Comparison of ENCODE assay signal across 8 cellular contexts in genomic region chr16:728890-729744, GRCh38. TPM values are rescaled to one million over a fixed set of nuclear protein-coding genes. Genes with fewer than 3 reads are reported as not detected.
A peak's percentile ranks its signal among the peaks of the same experiment; 100 is the strongest.
DNase-seq lines count a peak whose midpoint lies in the region; ATAC-seq and TF ChIP-seq lines count a peak whose summit lies in the region.
"Had no signal": no experiment of that assay in that cellular context is flagged by ENCODE, and none has a peak within 500 bp of the region (broad histone marks: within the 10 kb centered on the region; RNA-seq: fewer than 3 reads in every experiment).

No MANE protein-coding gene starts in this region.

- no peaks in the 10 kb centered on the region for H3K9me2 ChIP-seq in PC-9 (ENCODE audit: insufficient read depth)

- POLR2A ChIA-PET in PC-9 (lab: Charles Lee; ENCODE audit: unreplicated experiment), result no interaction called here

- no peak overlapping the region for H3K27ac ChIP-seq in PC-9
- H3K27ac ChIP-seq in spleen, result peak overlapping the region in 4 of 8 donors; percentile 73 to 90 (median 82)
- H3K27ac ChIP-seq in Peyer's patch, result peak overlapping the region in 1 of 4 donors; percentile 88

- BruUV-seq in PC-9 (replicated peaks; lab: Mats Ljungman, UMichigan), result no TSS peak

- WGBS in spleen, 5 donors, result 61 to 76% (median 67%) methylated on average over 36 to 55 of the region's 55 CpGs

- H3K4me3 ChIP-seq in GM12875 (ENCODE audit: low read depth, low read length) (peak overlapping the region; percentile 59), PC-9 (no peak overlapping the region; the same call in 1 of the 2 replicates), epithelial cell of esophagus (ENCODE audit: low read length) (peak overlapping the region; percentile 72), spleen (peak overlapping the region in 4 of 8 donors; percentile 60 to 83 (median 64)), Peyer's patch (peak overlapping the region in 2 of 4 donors; percentile 65 to 66)

- no peaks in the 10 kb centered on the region for H3K27me3 ChIP-seq in PC-9 (ENCODE audit: insufficient read depth, low read depth)
- peaks cover 0 to 42% (median 18%) of the 10 kb centered on the region in 7 donors for H3K27me3 ChIP-seq in spleen (replicated peaks in 1 of 7)
- H3K27me3 ChIP-seq in Peyer's patch, result peaks cover 0 to 25% of the 10 kb centered on the region in 2 donors

- CTCF ChIA-PET in PC-9 (lab: Charles Lee), result no interaction called here

- intact Hi-C loops in PC-9 (cut with micrococcal nuclease; ENCODE audit: unreplicated experiment), result loop anchor here (1.0 kb wide), 1 partner anchor 11 kb away; the partner anchor contains the start of gene CIAO3
- intact Hi-C loops in spleen (cut with DNase I; ENCODE audit: low total_unique reads), result no loop called here

- DNase-seq in PC-9 (peak in 1 of 2 experiments; percentile 29), epithelial cell of esophagus (ENCODE audit: low read depth) (no peak), spleen (peak; percentile 81), globus pallidus (ENCODE audit: low spot score) (no peak), Peyer's patch (no peak)
- DNase-seq: KG1 had no signal

- H3K4me2 ChIP-seq in PC-9, result peak overlapping the region; percentile 99

- peaks cover 4% of the 10 kb centered on the region; the same call in 1 of the 2 replicates for H4K20me1 ChIP-seq in PC-9 (ENCODE audit: insufficient read depth)

- ATAC-seq in GM18502 (IDR thresholded peaks at IDR 0.05; ENCODE audit: poor library complexity, unreplicated experiment), result no peak

- no peaks in the 10 kb centered on the region for H3K79me2 ChIP-seq in PC-9 (ENCODE audit: low read depth)

- H2AFZ ChIP-seq in PC-9, result no peak overlapping the region

- H3F3A ChIP-seq in PC-9 (ENCODE audit: insufficient read depth, low read depth), result peaks cover 25% of the 10 kb centered on the region

- TF ChIP-seq CTCF in GM12875 (IDR thresholded peaks at IDR 0.05; ENCODE audit: borderline replicate concordance, insufficient read depth, low read depth, low read length) (no peak), PC-9 (conservative IDR thresholded peaks at IDR 0.05) (no peak), epithelial cell of esophagus (IDR thresholded peaks at IDR 0.05; ENCODE audit: insufficient read depth, low read depth, low read length, missing control alignments) (no peak), spleen (IDR thresholded peaks at IDR 0.05 in 8 of 11, conservative IDR thresholded peaks at IDR 0.05 in 3 of 11) (no peak), Peyer's patch (IDR thresholded peaks at IDR 0.05) (no peak)

- H3K36me3 ChIP-seq in PC-9 (ENCODE audit: low read depth) (no peaks in the 10 kb centered on the region), spleen (peaks cover 0 to 52% (median 25%) of the 10 kb centered on the region in 6 donors), Peyer's patch (peaks cover 0 to 24% (median 0%) of the 10 kb centered on the region in 3 donors)

- TF ChIP-seq POLR2A in spleen (IDR thresholded peaks at IDR 0.05) (no peak), Peyer's patch (IDR thresholded peaks at IDR 0.05) (no peak)

- H3K9me3 ChIP-seq in PC-9 (ENCODE audit: insufficient read depth, low read depth), result no peaks in the 10 kb centered on the region
- H3K9me3 ChIP-seq in spleen, result no peaks in the 10 kb centered on the region
- H3K9me3 ChIP-seq in Peyer's patch, result no peaks in the 10 kb centered on the region

- H3K4me1 ChIP-seq in PC-9 (replicated peaks; ENCODE audit: insufficient read depth) (no peaks in the 10 kb centered on the region), spleen (peaks cover 5 to 39% (median 34%) of the 10 kb centered on the region in 6 donors), Peyer's patch (peaks cover 0 to 31% (median 11%) of the 10 kb centered on the region in 4 donors)

RNA-seq across cellular contexts. Expression of gene HAGHL, which starts 2.2 kb away (rescaled TPM):
- total RNA-seq in PC-9 (2021) (31.0 and 57.6 TPM in 2 replicates), spleen (10 to 100 TPM in 6 of 7 donors, 1 to 10 TPM in 1; 7.7 to 25.8 (median 17.6) TPM), Peyer's patch (10 to 100 TPM in 1 of 4 donors, 1 to 10 TPM in 2, under 1 TPM in 1; 0.53 to 42.9 (median 3.4) TPM)
- 10 to 100 TPM; 25.7 to 75.8 (median 32.5) TPM for polyA plus RNA-seq in spleen

RNA-seq across cellular contexts. Expression of gene CCDC78, which starts 2.9 kb away (rescaled TPM):
- total RNA-seq in PC-9 (2021) (4.2 and 6.4 TPM in 2 replicates), spleen (10 to 100 TPM in 1 of 7 donors, 1 to 10 TPM in 6; 2.9 to 11.9 (median 6.3) TPM), Peyer's patch (10 to 100 TPM in 1 of 4 donors, 1 to 10 TPM in 3; 2.1 to 13.2 (median 6.3) TPM)
- 10 to 100 TPM; 12.0 to 23.7 (median 13.9) TPM for polyA plus RNA-seq in spleen

RNA-seq across cellular contexts. Expression of gene ANTKMT, which starts 8.2 kb away (rescaled TPM):
- total RNA-seq in PC-9 (2021), result 55.0 and 102 TPM in 2 replicates
- total RNA-seq in spleen, result 10 to 100 TPM; 28.6 to 40.9 (median 36.4) TPM
- 10 to 100 TPM; 49.9 to 77.2 (median 63.4) TPM for polyA plus RNA-seq in spleen
- 10 to 100 TPM; 52.8 to 93.9 (median 72.0) TPM for total RNA-seq in Peyer's patch

RNA-seq across cellular contexts. Expression of gene CIAO3, which starts 11.7 kb away (rescaled TPM):
- total RNA-seq in PC-9 (2021) (44.2 and 45.8 TPM in 2 replicates), spleen (10 to 100 TPM; 24.9 to 60.2 (median 39.5) TPM), Peyer's patch (100 to 1,000 TPM in 2 of 4 donors, 10 to 100 TPM in 2; 73.4 to 164 (median 117) TPM)
- 10 to 100 TPM; 34.1 to 80.4 (median 37.7) TPM for polyA plus RNA-seq in spleen

RNA-seq across cellular contexts. Expression of gene METRN, which starts 14.2 kb away (rescaled TPM):
- total RNA-seq in PC-9 (2021), result 77.5 and 88.5 TPM in 2 replicates
- total RNA-seq in spleen, result 10 to 100 TPM in 5 of 7 donors, 1 to 10 TPM in 2; 7.2 to 20.2 (median 12.8) TPM
- 10 to 100 TPM; 15.6 to 31.9 (median 30.4) TPM for polyA plus RNA-seq in spleen
- total RNA-seq in Peyer's patch, result 10 to 100 TPM in 2 of 4 donors, 1 to 10 TPM in 2; 4.0 to 33.8 (median 8.9) TPM
